10 cellular contexts compared by ENCODE assay signal in the genomic region with DNA sequence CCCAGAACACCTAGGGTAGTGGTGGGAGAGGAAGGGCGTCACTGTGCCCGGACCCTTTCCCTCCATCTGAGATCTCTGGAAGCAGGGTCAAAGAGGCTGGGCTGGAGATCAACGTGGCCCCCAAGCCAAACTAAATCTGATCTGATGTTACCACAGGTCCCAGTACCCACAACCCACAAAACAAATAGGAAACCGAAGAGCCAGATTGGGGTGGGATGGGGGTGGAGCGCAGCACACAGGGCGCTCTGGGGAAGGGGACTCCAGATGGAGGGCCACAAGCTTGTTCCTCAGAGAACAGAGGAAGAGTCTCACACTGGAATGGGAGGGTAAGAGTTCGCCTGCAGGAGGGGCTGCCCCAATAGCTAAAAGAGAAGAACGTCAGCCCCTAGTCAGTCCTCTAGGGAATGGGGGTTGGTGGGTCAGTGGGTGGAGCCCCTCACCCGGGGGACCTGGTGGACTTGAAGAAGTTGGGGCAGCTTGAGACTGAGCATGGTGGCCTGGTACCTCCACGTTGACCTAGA. TPM values are rescaled to one million over a fixed set of nuclear protein-coding genes. Genes with fewer than 3 reads are reported as not detected.
DNase-seq lines count a peak whose midpoint lies in the region; ATAC-seq and TF ChIP-seq lines count a peak whose summit lies in the region.
"Had no signal": no experiment of that assay in that cellular context is flagged by ENCODE, and none has a peak within 500 bp of the region (broad histone marks: within the 10 kb centered on the region; RNA-seq: fewer than 3 reads in every experiment).

No MANE protein-coding gene starts in this region.

- peak overlapping the region; percentile 21 to 89 (median 59) for H3K27ac Mint-ChIP-seq in CD8-positive, alpha-beta memory T cell
- H3K27ac Mint-ChIP-seq in GM23338 = no peak overlapping the region
- peak overlapping the region; percentile 68 to 71 for H3K27ac Mint-ChIP-seq in activated naive CD4-positive, alpha-beta T cell treated with anti-CD3 and anti-CD28 coated beads, Interleukin-2, amount 50 U/mL, for 72 hours
- H3K27ac Mint-ChIP-seq in naive B cell = no peak overlapping the region

- H3K79me2 ChIP-seq in GM23338 (replicated peaks; ENCODE audit: insufficient read depth) = no peaks in the 10 kb centered on the region

- H3K9me3 ChIP-seq in CD8-positive, alpha-beta memory T cell (ENCODE audit: low read length) = no peaks in the 10 kb centered on the region
- H3K9me3 ChIP-seq: esophagus squamous epithelium, prostate gland had no signal

- H3K9me3 Mint-ChIP-seq in CD8-positive, alpha-beta memory T cell = no peaks in the 10 kb centered on the region
- H3K9me3 Mint-ChIP-seq in GM23338 (no peaks in the 10 kb centered on the region), naive B cell (no peaks in the 10 kb centered on the region)
- H3K9me3 Mint-ChIP-seq in activated naive CD4-positive, alpha-beta T cell treated with anti-CD3 and anti-CD28 coated beads, Interleukin-2, amount 50 U/mL, for 72 hours = no peaks in the 10 kb centered on the region

- H3K27me3 Mint-ChIP-seq in CD8-positive, alpha-beta memory T cell = peaks cover 0 to 1% of the 10 kb centered on the region in 2 donors
- H3K27me3 Mint-ChIP-seq in GM23338 (ENCODE audit: insufficient read depth, low read depth, poor library complexity) = peaks cover 16% of the 10 kb centered on the region
- peaks cover 0 to 23% (median 10%) of the 10 kb centered on the region in 3 donors for H3K27me3 Mint-ChIP-seq in naive B cell

- H3K4me2 ChIP-seq in GM23338 = peak overlapping the region; percentile 91

- TF ChIP-seq CTCF in GM23338 (conservative IDR thresholded peaks at IDR 0.05; ENCODE audit: low read depth in 2 of 2) = no peak

- peak overlapping the region; percentile 63 for H3K4me3 ChIP-seq in CD8-positive, alpha-beta memory T cell (ENCODE audit: low read length)
- peak overlapping the region; percentile 64 for H3K4me3 ChIP-seq in GM23338

- peaks cover 0 to 24% (median 0%) of the 10 kb centered on the region in 3 donors for H3K36me3 Mint-ChIP-seq in CD8-positive, alpha-beta memory T cell
- H3K36me3 Mint-ChIP-seq in GM23338 (ENCODE audit: low read depth) = peaks cover 20% of the 10 kb centered on the region
- H3K36me3 Mint-ChIP-seq in activated naive CD4-positive, alpha-beta T cell treated with anti-CD3 and anti-CD28 coated beads, Interleukin-2, amount 50 U/mL, for 72 hours = no peaks in the 10 kb centered on the region
- H3K36me3 Mint-ChIP-seq in naive B cell = peaks cover 0 to 8% of the 10 kb centered on the region in 2 donors

- no peaks in the 10 kb centered on the region for H4K20me1 ChIP-seq in GM23338 (replicated peaks; ENCODE audit: insufficient read depth)

- CTCF ChIA-PET in CD8-positive, alpha-beta memory T cell (lab: Charles Lee) = interaction anchor here (0.8 to 2.2 kb wide), 2 partner anchors 17 to 21 kb away, joined by 3 to 5 read pairs; no protein-coding TSS in a partner anchor

- no peaks in the 10 kb centered on the region for H3K27me3 ChIP-seq in CD8-positive, alpha-beta memory T cell (ENCODE audit: insufficient read depth, low read length, poor library complexity, severe bottlenecking)
- no peaks in the 10 kb centered on the region for H3K27me3 ChIP-seq in GM23338 (ENCODE audit: insufficient read depth)

- H2AFZ ChIP-seq in GM23338 = peak overlapping the region; percentile 81; the same call in 1 of the 2 replicates

- peaks cover 13% of the 10 kb centered on the region for H3F3A ChIP-seq in GM23338 (replicated peaks; ENCODE audit: low read depth)

- peak; percentile 0; the same call in 2 of the 3 replicates for ATAC-seq in GM23338
- ATAC-seq in activated naive CD4-positive, alpha-beta T cell treated with anti-CD3 and anti-CD28 coated beads, Interleukin-2, amount 50 U/mL, for 72 hours = no peak
- no peak for ATAC-seq in naive B cell (ENCODE audit: low read depth in 2 of 2)
- ATAC-seq in GM18511 (IDR thresholded peaks at IDR 0.05; ENCODE audit: unreplicated experiment) = no peak
- no peak for ATAC-seq in HG03442 (IDR thresholded peaks at IDR 0.05; ENCODE audit: unreplicated experiment)
- ATAC-seq in HG03457 (IDR thresholded peaks at IDR 0.05; ENCODE audit: unreplicated experiment) = no peak

- peaks cover 16% of the 10 kb centered on the region for H3K4me1 ChIP-seq in CD8-positive, alpha-beta memory T cell (ENCODE audit: insufficient read depth, low read length)
- peaks cover 33% of the 10 kb centered on the region for H3K4me1 ChIP-seq in GM23338 (ENCODE audit: insufficient read depth)
- H3K4me1 ChIP-seq: prostate gland had no signal

- peaks cover 13% of the 10 kb centered on the region for H3K36me3 ChIP-seq in CD8-positive, alpha-beta memory T cell (ENCODE audit: insufficient read depth, low read length)
- no peaks in the 10 kb centered on the region for H3K36me3 ChIP-seq in GM23338 (ENCODE audit: insufficient read depth)

- peaks cover 15 to 21% (median 16%) of the 10 kb centered on the region in 3 donors for H3K4me1 Mint-ChIP-seq in CD8-positive, alpha-beta memory T cell
- peaks cover 34% of the 10 kb centered on the region for H3K4me1 Mint-ChIP-seq in GM23338
- peaks cover 13 to 20% (median 16%) of the 10 kb centered on the region in 3 donors for H3K4me1 Mint-ChIP-seq in naive B cell

- no peak overlapping the region for H3K27ac ChIP-seq in CD8-positive, alpha-beta memory T cell (ENCODE audit: low read depth, low read length)
- no peak overlapping the region for H3K27ac ChIP-seq in GM23338 (ENCODE audit: low read depth)
- H3K27ac ChIP-seq: prostate gland had no signal

- no peaks in the 10 kb centered on the region for H3K9me2 ChIP-seq in GM23338 (ENCODE audit: insufficient read depth)

- no peak for DNase-seq in CD8-positive, alpha-beta memory T cell
- DNase-seq in GM23338 (ENCODE audit: low spot score) (peak; percentile 38), naive B cell (no peak), NCI-H2196 (lab: John Stamatoyannopoulos, UW; ENCODE audit: unreplicated experiment) (no peak)
- DNase-seq in activated naive CD4-positive, alpha-beta T cell treated with anti-CD3 and anti-CD28 coated beads, Interleukin-2, amount 50 U/mL, for 72 hours (ENCODE audit: low spot score in 2 of 2) = no peak
- DNase-seq: esophagus squamous epithelium had no signal

- POLR2A ChIA-PET in CD8-positive, alpha-beta memory T cell (lab: Charles Lee) = interaction anchor here (1.2 kb wide), 1 partner anchor 36 kb away, joined by 3 read pairs; a partner anchor contains a TSS

- H3K4me3 Mint-ChIP-seq in CD8-positive, alpha-beta memory T cell = peak overlapping the region in 6 of 7 donors; percentile 50 to 77 (median 60)
- H3K4me3 Mint-ChIP-seq in GM23338 (peak overlapping the region; percentile 62), naive B cell (peak overlapping the region in 6 of 8 donors; percentile 36 to 85 (median 54))

RNA-seq across cellular contexts. Expression of a gene that starts 1.6 kb away (rescaled TPM):
- total RNA-seq in CD8-positive, alpha-beta memory T cell = 1 to 10 TPM; 1.9 TPM
- polyA plus RNA-seq in CD8-positive, alpha-beta memory T cell = 0.53 TPM
- 3.3 and 4.2 TPM in 2 replicates for total RNA-seq in GM23338 (2014; rRNA removed; shearing (Covaris generic))
- polyA plus RNA-seq in GM23338 (2016; fragmentation: Nextera tagmentation; extraction: Ambion mirVana) = 2.4 and 2.6 TPM in 2 replicates
- total RNA-seq in activated naive CD4-positive, alpha-beta T cell treated with anti-CD3 and anti-CD28 coated beads, Interleukin-2, amount 50 U/mL, for 72 hours = 1 to 10 TPM; 9.3 to 9.5 TPM
- polyA plus RNA-seq in naive B cell (ENCODE audit: low read depth in 6 of 6) = not detected

RNA-seq across cellular contexts. Expression of a gene that starts 4.3 kb away (rescaled TPM):
- 1 to 10 TPM in 1 of 2 experiments, under 1 TPM in 1; 0.97 to 1.5 TPM for total RNA-seq in CD8-positive, alpha-beta memory T cell
- not detected for polyA plus RNA-seq in CD8-positive, alpha-beta memory T cell
- 0.42 and 2.7 TPM in 2 replicates for total RNA-seq in GM23338 (2014; rRNA removed; shearing (Covaris generic))
- polyA plus RNA-seq in GM23338 (2016; fragmentation: Nextera tagmentation; extraction: Ambion mirVana) (0.36 and 1.2 TPM in 2 replicates), naive B cell (ENCODE audit: low read depth in 6 of 6) (1 to 10 TPM in 1 of 6 donors, not detected in 5; 1.1 TPM)
- 1 to 10 TPM; 4.3 to 9.7 TPM for total RNA-seq in activated naive CD4-positive, alpha-beta T cell treated with anti-CD3 and anti-CD28 coated beads, Interleukin-2, amount 50 U/mL, for 72 hours

RNA-seq across cellular contexts. Expression of a gene that starts 33.5 kb away (rescaled TPM):
- total RNA-seq in CD8-positive, alpha-beta memory T cell = 10 to 100 TPM; 85.9 to 88.3 TPM
- polyA plus RNA-seq in CD8-positive, alpha-beta memory T cell = 83.3 TPM
- total RNA-seq in GM23338 (2014; rRNA removed; shearing (Covaris generic)) = 86.1 and 112 TPM in 2 replicates
- polyA plus RNA-seq in GM23338 (2016; fragmentation: Nextera tagmentation; extraction: Ambion mirVana) (118 and 120 TPM in 2 replicates), naive B cell (ENCODE audit: low read depth in 6 of 6) (100 to 1,000 TPM; 107 to 157 (median 115) TPM)
- 100 to 1,000 TPM; 120 to 156 TPM for total RNA-seq in activated naive CD4-positive, alpha-beta T cell treated with anti-CD3 and anti-CD28 coated beads, Interleukin-2, amount 50 U/mL, for 72 hours

RNA-seq across cellular contexts. Expression of a gene that starts 36.3 kb away (rescaled TPM):
- 100 to 1,000 TPM; 110 to 117 TPM for total RNA-seq in CD8-positive, alpha-beta memory T cell
- 27.3 TPM for polyA plus RNA-seq in CD8-positive, alpha-beta memory T cell
- 109 and 118 TPM in 2 replicates for total RNA-seq in GM23338 (2014; rRNA removed; shearing (Covaris generic))
- polyA plus RNA-seq in GM23338 (2016; fragmentation: Nextera tagmentation; extraction: Ambion mirVana) (21.3 and 25.9 TPM in 2 replicates), naive B cell (ENCODE audit: low read depth in 6 of 6) (10 to 100 TPM in 5 of 6 donors, 1 to 10 TPM in 1; 8.3 to 30.9 (median 12.6) TPM)
- total RNA-seq in activated naive CD4-positive, alpha-beta T cell treated with anti-CD3 and anti-CD28 coated beads, Interleukin-2, amount 50 U/mL, for 72 hours = 100 to 1,000 TPM in 1 of 2 donors, 10 to 100 TPM in 1; 80.4 to 115 TPM

RNA-seq across cellular contexts. Expression of a gene that starts 37.8 kb away (rescaled TPM):
- total RNA-seq in CD8-positive, alpha-beta memory T cell = 10 to 100 TPM; 10.8 to 11.2 TPM
- 5.6 TPM for polyA plus RNA-seq in CD8-positive, alpha-beta memory T cell
- total RNA-seq in GM23338 (2014; rRNA removed; shearing (Covaris generic)) = 0.66 and 0.97 TPM in 2 replicates
- polyA plus RNA-seq in GM23338 (2016; fragmentation: Nextera tagmentation; extraction: Ambion mirVana) = 1.3 and 1.5 TPM in 2 replicates
- total RNA-seq in activated naive CD4-positive, alpha-beta T cell treated with anti-CD3 and anti-CD28 coated beads, Interleukin-2, amount 50 U/mL, for 72 hours = 10 to 100 TPM; 11.0 to 24.4 TPM
- polyA plus RNA-seq in naive B cell (ENCODE audit: low read depth in 6 of 6) = 10 to 100 TPM in 3 of 6 donors, 1 to 10 TPM in 3; 6.9 to 13.0 (median 9.5) TPM

Comparison
In these comparisons a context has a peak if more than half of its experiments do, and no peak if none do; other contexts are left out.
1. H3K27ac Mint-ChIP-seq: peak in CD8-positive, alpha-beta memory T cell (8 of 8) and activated naive CD4-positive, alpha-beta T cell treated with anti-CD3 and anti-CD28 coated beads, Interleukin-2, amount 50 U/mL, for 72 hours (2 of 2); none in GM23338 (single experiment) and naive B cell (0 of 6).
2. Peak in every context shown above with its lines, with median percentiles within 50 percentile points of each other: H3K4me3 Mint-ChIP-seq.